ENCODE assay signal across 22 cellular contexts in genomic region chr10:90675621-90676020, GRCh38.
DNase-seq lines count a peak whose midpoint lies in the region; ATAC-seq and TF ChIP-seq lines count a peak whose summit lies in the region.
"Had no signal": no experiment of that assay in that cellular context is flagged by ENCODE, and none has a peak within 500 bp of the region (broad histone marks: within the 10 kb centered on the region; RNA-seq: fewer than 3 reads in every experiment).

No MANE protein-coding gene starts in this region.

- ATAC-seq in GM19455 (IDR thresholded peaks at IDR 0.05; ENCODE audit: unreplicated experiment), result no peak
- ATAC-seq: activated CD8-positive, alpha-beta T cell treated with anti-CD3 and anti-CD28 coated beads for 36 hours; HepG2; psoas muscle; Right ventricle myocardium inferior; T-helper 17 cell; WTC11 had no signal

- no peak overlapping the region; the same call in 1 of the 2 replicates for H3K27ac Mint-ChIP-seq in HFFc6
- H3K27ac Mint-ChIP-seq: activated CD8-positive, alpha-beta T cell treated with anti-CD3 and anti-CD28 coated beads for 36 hours; activated naive CD4-positive, alpha-beta T cell treated with anti-CD3 and anti-CD28 coated beads, Interleukin-2, amount 50 U/mL, for 24 hours; activated T-cell treated with anti-CD3 and anti-CD28 coated beads, Interleukin-2, amount 50 U/mL, for 24 hours; mesothelial cell of epicardium; T-helper 17 cell; WTC11 had no signal

- H3K36me3 ChIP-seq in adipocyte (ENCODE audit: control insufficient read depth, insufficient read depth, low read length, severe bottlenecking) (no peaks in the 10 kb centered on the region), SJCRH30 (no peaks in the 10 kb centered on the region)
- H3K36me3 ChIP-seq: BLaER1 treated with 17β-estradiol and CSF1 and Interleukin-3, amounts not matched to agents 10 nM and 100 nM; cardiac muscle cell; thoracic aorta had no signal

- no peak overlapping the region for H3K27ac ChIP-seq in SJCRH30
- H3K27ac ChIP-seq: BLaER1 treated with 17β-estradiol and CSF1 and Interleukin-3, amounts not matched to agents 10 nM and 100 nM; cardiac muscle cell; psoas muscle had no signal

- no peak overlapping the region for H3K4me3 ChIP-seq in adipocyte (ENCODE audit: low read length)
- no peak overlapping the region for H3K4me3 ChIP-seq in SJCRH30
- H3K4me3 ChIP-seq: BLaER1 treated with 17β-estradiol and CSF1 and Interleukin-3, amounts not matched to agents 10 nM and 100 nM; cardiac muscle cell; psoas muscle had no signal

- H3K9me3 Mint-ChIP-seq in HFFc6, result peaks cover 4% of the 10 kb centered on the region; the same call in 1 of the 2 replicates
- H3K9me3 Mint-ChIP-seq: activated CD8-positive, alpha-beta T cell treated with anti-CD3 and anti-CD28 coated beads for 36 hours; activated naive CD4-positive, alpha-beta T cell treated with anti-CD3 and anti-CD28 coated beads, Interleukin-2, amount 50 U/mL, for 24 hours; activated T-cell treated with anti-CD3 and anti-CD28 coated beads, Interleukin-2, amount 50 U/mL, for 24 hours; mesothelial cell of epicardium; WTC11 had no signal

- H3K9ac ChIP-seq in adipocyte (ENCODE audit: low read length), result no peak overlapping the region
- H3K9ac ChIP-seq: BLaER1 treated with 17β-estradiol and CSF1 and Interleukin-3, amounts not matched to agents 10 nM and 100 nM had no signal

- H3K36me3 Mint-ChIP-seq in HFFc6 (ENCODE audit: low read depth), result no peaks in the 10 kb centered on the region
- H3K36me3 Mint-ChIP-seq: activated naive CD4-positive, alpha-beta T cell treated with anti-CD3 and anti-CD28 coated beads, Interleukin-2, amount 50 U/mL, for 24 hours; mesothelial cell of epicardium; WTC11 had no signal

- no peak overlapping the region for H3K4me3 Mint-ChIP-seq in HFFc6
- H3K4me3 Mint-ChIP-seq: activated CD8-positive, alpha-beta T cell treated with anti-CD3 and anti-CD28 coated beads for 36 hours; activated naive CD4-positive, alpha-beta T cell treated with anti-CD3 and anti-CD28 coated beads, Interleukin-2, amount 50 U/mL, for 24 hours; activated T-cell treated with anti-CD3 and anti-CD28 coated beads, Interleukin-2, amount 50 U/mL, for 24 hours; mesothelial cell of epicardium; T-helper 17 cell; WTC11 had no signal

- no peaks in the 10 kb centered on the region for H3K4me1 ChIP-seq in adipocyte (ENCODE audit: control insufficient read depth, insufficient read depth, low read length)
- H3K4me1 ChIP-seq in SJCRH30, result no peaks in the 10 kb centered on the region
- H3K4me1 ChIP-seq: BLaER1 treated with 17β-estradiol and CSF1 and Interleukin-3, amounts not matched to agents 10 nM and 100 nM; psoas muscle had no signal

- peaks cover 16% of the 10 kb centered on the region for H3K4me1 Mint-ChIP-seq in HFFc6 (ENCODE audit: low read depth)
- H3K4me1 Mint-ChIP-seq: activated naive CD4-positive, alpha-beta T cell treated with anti-CD3 and anti-CD28 coated beads, Interleukin-2, amount 50 U/mL, for 24 hours; mesothelial cell of epicardium; T-helper 17 cell had no signal

- H3K27me3 ChIP-seq in adipocyte (replicated peaks; ENCODE audit: control insufficient read depth, insufficient read depth, low read length) (no peaks in the 10 kb centered on the region), SJCRH30 (no peaks in the 10 kb centered on the region)
- H3K27me3 ChIP-seq: BLaER1 treated with 17β-estradiol and CSF1 and Interleukin-3, amounts not matched to agents 10 nM and 100 nM; cardiac muscle cell had no signal

- H3K9me3 ChIP-seq in adipocyte (ENCODE audit: control insufficient read depth, low read length) (no peaks in the 10 kb centered on the region), SJCRH30 (replicated peaks) (no peaks in the 10 kb centered on the region)
- H3K9me3 ChIP-seq: BLaER1 treated with 17β-estradiol and CSF1 and Interleukin-3, amounts not matched to agents 10 nM and 100 nM; psoas muscle; thoracic aorta had no signal

- H3K27me3 Mint-ChIP-seq in HFFc6 (ENCODE audit: insufficient read depth), result peaks cover 3% of the 10 kb centered on the region

- TF ChIP-seq CTCF in HFFc6 (IDR thresholded peaks at IDR 0.05), result no peak

- DNase-seq in HFFc6 (peak; percentile 36), adipocyte (ENCODE audit: low read depth) (peak; percentile 22), fibroblast of peridontal ligament (ENCODE audit: extremely low read depth) (peak; percentile 77), smooth muscle cell of the brain vasculature (ENCODE audit: low read depth, low spot score) (peak; percentile 28), pons (ENCODE audit: low spot score) (no peak), SJCRH30 (no peak)
- DNase-seq: activated CD8-positive, alpha-beta T cell treated with anti-CD3 and anti-CD28 coated beads for 36 hours; activated T-cell treated with anti-CD3 and anti-CD28 coated beads, Interleukin-2, amount 50 U/mL, for 24 hours; NCI-H1694; NCI-H345; psoas muscle; stimulated activated CD4-positive, alpha-beta T cell treated with anti-CD3 and anti-CD28 coated beads, Interleukin-12 subunit alpha, Interleukin-12 subunit beta, amount 100 ng/mL, for 4 hours; T-helper 17 cell had no signal

Comparison
In these comparisons a context has a peak if more than half of its experiments do, and no peak if none do; other contexts are left out.
1. DNase-seq: peak in HFFc6 (single experiment), adipocyte (single experiment), fibroblast of peridontal ligament (single experiment) and smooth muscle cell of the brain vasculature (single experiment); none in pons (single experiment) and SJCRH30 (0 of 2).